In genomic region chr22:35399114-35399677, GRCh38 we compare ENCODE assay signal across 8 cellular contexts. TPM values are rescaled to one million over a fixed set of nuclear protein-coding genes. Genes with fewer than 3 reads are reported as not detected.
DNase-seq lines count a peak whose midpoint lies in the region; ATAC-seq, FAIRE-seq and TF ChIP-seq lines count a peak whose summit lies in the region.

No MANE protein-coding gene starts in this region.

- H3K36me3 Mint-ChIP-seq in mesothelial cell of epicardium = peaks cover 3% of the 10 kb centered on the region

- H3K9me3 ChIP-seq in GM12878 (replicated peaks; ENCODE audit: control insufficient read depth, insufficient read depth, low read length) = no peaks in the 10 kb centered on the region

- BruUV-seq in GM12878 (replicated peaks; lab: Mats Ljungman, UMichigan) = TSS peak; percentile 98

- H3K4me3 ChIP-seq in Jurkat, Clone E6-1 (ENCODE audit: low read length) = peak overlapping the region; percentile 90
- peak overlapping the region; percentile 71 for H3K4me3 ChIP-seq in GM12878

- POLR2A ChIA-PET in GM12878 (lab: Charles Lee) = interaction anchor here (0.6 to 4.8 kb wide), 3 partner anchors 11 to 48 kb away, joined by 3 to 46 read pairs (median 3); no protein-coding TSS in a partner anchor

- 37% methylated on average over 24 of the region's 24 CpGs for WGBS in GM12878 (ENCODE audit: insufficient coverage, insufficient replicate concordance, low lambda C conversion rate, missing lambda C conversion rate)

- RAD21 ChIA-PET in GM12878 (lab: Charles Lee; ENCODE audit: unreplicated experiment) = interaction anchor here (4.8 kb wide), 1 partner anchor 11 kb away, joined by 29 read pairs; no protein-coding TSS in a partner anchor

- peaks cover 38% of the 10 kb centered on the region for H3K79me2 ChIP-seq in GM12878 (ENCODE audit: control insufficient read depth, insufficient read depth, low read length)

- TF ChIP-seq CTCF in C4-2B (conservative IDR thresholded peaks at IDR 0.05) = no peak
- TF ChIP-seq CTCF in GM12878 (IDR thresholded peaks at IDR 0.05 in 2 of 3, conservative IDR thresholded peaks at IDR 0.05 in 1 of 3; ENCODE audit: control insufficient read depth in 2 of 3, extremely low read depth in 1 of 3, insufficient read depth in 1 of 3, low read depth in 3 of 3, low read length in 3 of 3) = no peak
- no peak for TF ChIP-seq CTCF in mesothelial cell of epicardium (IDR thresholded peaks at IDR 0.05; ENCODE audit: unreplicated experiment)

- H3K27ac Mint-ChIP-seq in mesothelial cell of epicardium = peak overlapping the region; percentile 95

- no peaks in the 10 kb centered on the region for H3K27me3 ChIP-seq in GM12878 (replicated peaks in 1 of 2; ENCODE audit: control insufficient read depth in 2 of 2, insufficient read depth in 2 of 2, low read length in 1 of 2)

- SMC1A ChIA-PET in GM12878 (lab: Charles Lee; ENCODE audit: uncharacterized antibody, unreplicated experiment) = interaction anchor here (0.9 to 8.6 kb wide), 6 partner anchors 8 to 48 kb away, joined by 3 to 79 read pairs (median 11); partner anchors contain the start of gene HMOX1

- intact Hi-C loops in GM12878 (cut with micrococcal nuclease; ENCODE audit: unreplicated experiment) = no loop called here

- H2AFZ ChIP-seq in GM12878 (ENCODE audit: control insufficient read depth, low read depth, low read length) = peak overlapping the region; percentile 54

- no peak for TF ChIP-seq EP300 in GM12878 (IDR thresholded peaks at IDR 0.05; ENCODE audit: borderline replicate concordance in 1 of 2, control insufficient read depth in 1 of 2, low read depth in 2 of 2, low read length in 2 of 2)

- no peaks in the 10 kb centered on the region for H3K27me3 Mint-ChIP-seq in mesothelial cell of epicardium (ENCODE audit: low read depth)

- TF ChIP-seq POLR2A in GM12878 (IDR thresholded peaks at IDR 0.05; ENCODE audit: low read depth, low read length) = no peak

- H3K27ac ChIP-seq in C4-2B (peak overlapping the region; percentile 78), GM12878 (ENCODE audit: control insufficient read depth, insufficient read depth) (peak overlapping the region; percentile 90)

- H3K4me3 Mint-ChIP-seq in mesothelial cell of epicardium = peak overlapping the region; percentile 99

- H3K36me3 ChIP-seq in GM12878 (ENCODE audit: control insufficient read depth in 2 of 2, insufficient read depth in 2 of 2, low read length in 1 of 2) = peaks cover 5 to 9% of the 10 kb centered on the region in 2 experiments; a peak in 3 of 4 replicates

- H3K4me1 Mint-ChIP-seq in mesothelial cell of epicardium = peaks cover 26% of the 10 kb centered on the region

- no peak for FAIRE-seq in GM12878 (lab: Jason Lieb, UNC)

- peak overlapping the region; percentile 87 for H3K9ac ChIP-seq in GM12878 (ENCODE audit: control insufficient read depth, insufficient read depth, low read length)

- peak; percentile 34 for ATAC-seq in GM12878

- H3K4me2 ChIP-seq in GM12878 (ENCODE audit: control insufficient read depth, insufficient read depth) = peak overlapping the region; percentile 72

- DNase-seq in Jurkat, Clone E6-1 (ENCODE audit: low read depth, low spot score) = peak; percentile 18
- DNase-seq in GM12878 (ENCODE audit: low read depth, low spot score) (no peak), mesothelial cell of epicardium (ENCODE audit: low spot score in 2 of 2, unreplicated experiment in 2 of 2) (no peak), activated gamma-delta T cell treated with Interleukin-2 at 50 U/mL for 16 hours (no peak), RKO (ENCODE audit: low spot score) (no peak), G401 (ENCODE audit: low spot score) (no peak), islet precursor cell (no peak)

- H4K20me1 ChIP-seq in GM12878 (ENCODE audit: control insufficient read depth, insufficient read depth) = no peaks in the 10 kb centered on the region

- H3K9me3 Mint-ChIP-seq in mesothelial cell of epicardium = no peaks in the 10 kb centered on the region

- TF ChIP-seq RAD21 in GM12878 (IDR thresholded peaks at IDR 0.05; ENCODE audit: insufficient read depth, low read depth, low read length) = no peak

- in situ Hi-C loops in GM12878 (cut with MboI) (loop anchor here (25.0 kb wide), 1 partner anchor 1813 kb away; the partner anchor contains the start of gene SSTR3), G401 (cut with HindIII; ENCODE audit: low sequenced_read_pairs) (no loop called here)

- H3K4me1 ChIP-seq in GM12878 (ENCODE audit: control insufficient read depth, insufficient read depth, low read length) = peaks cover 32% of the 10 kb centered on the region

- CTCF ChIA-PET in GM12878 (lab: Yijun Ruan, JAX) = interaction anchor here (1.0 to 4.1 kb wide), 6 partner anchors 11 to 48 kb away, joined by 3 to 26 read pairs (median 4); no protein-coding TSS in a partner anchor

TF ChIP-seq in GM12878, 131 proteins besides CTCF, POLR2A, EP300 and RAD21 (continues in another document):
- TF ChIP-seq ZNF274 (IDR thresholded peaks at IDR 0.05; ENCODE audit: insufficient read depth, insufficient read length) (no peak), TAF1 (IDR thresholded peaks at IDR 0.05; ENCODE audit: borderline replicate concordance, low read depth, low read length) (no peak), ZBTB40 (IDR thresholded peaks at IDR 0.05; ENCODE audit: borderline replicate concordance) (peak; percentile 53)

RNA-seq across cellular contexts. Expression of gene MCM5, which starts 0.7 kb away (rescaled TPM):
- 213 TPM for polyA plus RNA-seq in Jurkat, Clone E6-1 (2012; ENCODE audit: insufficient read depth, insufficient read length)
- 242 and 271 TPM in 2 replicates for total RNA-seq in GM12878 (2013; cell fraction: nucleolus; rRNA removed)
- total RNA-seq in GM12878 (2014; rRNA removed) = 251 and 253 TPM in 2 replicates
- 84.6 and 100 TPM in 2 replicates for total RNA-seq in GM12878 (2014; rRNA removed; fragmentation: Illumina TruSeq; extraction: Trizol)
- total RNA-seq in GM12878 (2021) = 277 and 301 TPM in 2 replicates
- polyA plus RNA-seq in GM12878 (2011; ENCODE audit: low read depth) = 32.5 TPM
- polyA plus RNA-seq in GM12878 (2011; rRNA removed) = 97.8 and 186 TPM in 2 replicates
- 163 and 222 TPM in 2 replicates for polyA plus RNA-seq in GM12878 (2011; cell fraction: cytosol; rRNA removed)
- polyA plus RNA-seq in GM12878 (2011; cell fraction: nucleus; rRNA removed) = 384 and 412 TPM in 2 replicates
- 85.2 and 127 TPM in 2 replicates for polyA plus RNA-seq in GM12878 (2012)
- polyA plus RNA-seq in GM12878 (2014; fragmentation: Illumina TruSeq; extraction: Trizol) = 35.9 and 98.0 TPM in 2 replicates
- 10 to 100 TPM; 14.1 to 22.1 TPM for polyA plus RNA-seq in GM12878 (2014; fragmentation: Nextera tagmentation; extraction: Ambion mirVana)
- polyA plus RNA-seq in GM12878 (2014; rRNA removed) = 142 and 197 TPM in 2 replicates
- 100 to 1,000 TPM; 348 to 360 TPM for polyA plus RNA-seq in GM12878 (2016; fragmentation: Nextera tagmentation; extraction: Ambion mirVana)
- 280 and 293 TPM in 2 replicates for polyA minus RNA-seq in GM12878 (2011; rRNA and poly(A)+ RNA removed)
- 86.7 and 136 TPM in 2 replicates for polyA minus RNA-seq in GM12878 (2011; cell fraction: cytosol; rRNA and poly(A)+ RNA removed)
- 114 and 175 TPM in 2 replicates for polyA minus RNA-seq in GM12878 (2011; cell fraction: nucleus; rRNA and poly(A)+ RNA removed)
- 50.5 to 59.7 TPM (median 52.1 TPM) in 3 replicates for total RNA-seq in mesothelial cell of epicardium
- 131 and 200 TPM in 2 replicates for total RNA-seq in G401 (2014; rRNA removed; shearing (Covaris generic))

RNA-seq across cellular contexts. Expression of gene HMOX1, which starts 18.3 kb away (rescaled TPM):
- not detected for polyA plus RNA-seq in Jurkat, Clone E6-1 (2012; ENCODE audit: insufficient read depth, insufficient read length)
- 7.3 and 7.5 TPM in 2 replicates for total RNA-seq in GM12878 (2013; cell fraction: nucleolus; rRNA removed)
- 17.5 and 24.1 TPM in 2 replicates for total RNA-seq in GM12878 (2014; rRNA removed)
- 9.9 and 12.5 TPM in 2 replicates for total RNA-seq in GM12878 (2014; rRNA removed; fragmentation: Illumina TruSeq; extraction: Trizol)
- total RNA-seq in GM12878 (2021) = 20.2 and 21.9 TPM in 2 replicates
- 9.7 TPM for polyA plus RNA-seq in GM12878 (2011; ENCODE audit: low read depth)
- polyA plus RNA-seq in GM12878 (2011; rRNA removed) = 15.8 and 36.7 TPM in 2 replicates
- polyA plus RNA-seq in GM12878 (2011; cell fraction: cytosol; rRNA removed) = 55.4 and 56.2 TPM in 2 replicates
- polyA plus RNA-seq in GM12878 (2011; cell fraction: nucleus; rRNA removed) = 31.5 and 37.5 TPM in 2 replicates
- polyA plus RNA-seq in GM12878 (2012) = 9.3 and 19.2 TPM in 2 replicates
- 9.9 and 18.3 TPM in 2 replicates for polyA plus RNA-seq in GM12878 (2014; fragmentation: Illumina TruSeq; extraction: Trizol)
- polyA plus RNA-seq in GM12878 (2014; fragmentation: Nextera tagmentation; extraction: Ambion mirVana) = 1 to 10 TPM; 1.5 to 2.4 TPM
- 22.9 and 30.6 TPM in 2 replicates for polyA plus RNA-seq in GM12878 (2014; rRNA removed)
- 10 to 100 TPM; 16.9 to 19.3 TPM for polyA plus RNA-seq in GM12878 (2016; fragmentation: Nextera tagmentation; extraction: Ambion mirVana)
- polyA minus RNA-seq in GM12878 (2011; rRNA and poly(A)+ RNA removed) = 13.0 and 30.4 TPM in 2 replicates
- 10.2 and 10.8 TPM in 2 replicates for polyA minus RNA-seq in GM12878 (2011; cell fraction: cytosol; rRNA and poly(A)+ RNA removed)
- 7.7 and 15.9 TPM in 2 replicates for polyA minus RNA-seq in GM12878 (2011; cell fraction: nucleus; rRNA and poly(A)+ RNA removed)
- total RNA-seq in mesothelial cell of epicardium = 1.6 to 2.8 TPM (median 1.6 TPM) in 3 replicates
- total RNA-seq in G401 (2014; rRNA removed; shearing (Covaris generic)) = 63.1 and 71.6 TPM in 2 replicates
